ENCODE assay signal across 9 cellular contexts in genomic region chr6:31701666-31702420, GRCh38. TPM values are rescaled to one million over a fixed set of nuclear protein-coding genes. Genes with fewer than 3 reads are reported as not detected.
DNase-seq lines count a peak whose midpoint lies in the region; ATAC-seq and TF ChIP-seq lines count a peak whose summit lies in the region.
"Had no signal": no experiment of that assay in that cellular context is flagged by ENCODE, and none has a peak within 500 bp of the region (broad histone marks: within the 10 kb centered on the region; RNA-seq: fewer than 3 reads in every experiment).

No MANE protein-coding gene starts in this region.

- no peak for ATAC-seq in HG03469 (IDR thresholded peaks at IDR 0.05; ENCODE audit: unreplicated experiment)
- ATAC-seq in GM21737 (IDR thresholded peaks at IDR 0.05; ENCODE audit: unreplicated experiment) = no peak

- no peak for TF ChIP-seq CTCF in cardiac muscle cell (IDR thresholded peaks at IDR 0.05; ENCODE audit: low read depth, low read length)
- no peak for TF ChIP-seq CTCF in SU-DHL-6 (IDR thresholded peaks at IDR 0.05; ENCODE audit: insufficient read depth, low read length, poor library complexity, severe bottlenecking)
- TF ChIP-seq CTCF in foreskin fibroblast (IDR thresholded peaks at IDR 0.05; ENCODE audit: low read depth, low read length) = no peak

- no peak overlapping the region for H3K27ac ChIP-seq in cardiac muscle cell
- H3K27ac ChIP-seq in SU-DHL-6 (ENCODE audit: low read depth, low read length) = peak overlapping the region; percentile 75; the same call in 1 of the 2 replicates

- no peaks in the 10 kb centered on the region for H4K20me1 ChIP-seq in SU-DHL-6 (ENCODE audit: low read depth, low read length)

- H3K27me3 ChIP-seq in cardiac muscle cell = no peaks in the 10 kb centered on the region
- H3K27me3 ChIP-seq in SU-DHL-6 (ENCODE audit: low read length) = no peaks in the 10 kb centered on the region

- intact Hi-C loops in cardiac septum (cut with DNase I) = loop anchor here (2.0 kb wide), 1 partner anchor 27 kb away; the partner anchor contains the start of gene DDAH2

- H3K4me1 ChIP-seq in cardiac muscle cell (ENCODE audit: low read depth) = peaks cover 8% of the 10 kb centered on the region

- H3K9me3 ChIP-seq in cardiac muscle cell (ENCODE audit: low read depth) (no peaks in the 10 kb centered on the region), SU-DHL-6 (ENCODE audit: insufficient read depth, low read length) (no peaks in the 10 kb centered on the region)

- peak in 1 of 2 donors; percentile 32 for DNase-seq in cardiac muscle cell (ENCODE audit: low read depth in 1 of 2, low spot score in 1 of 2)
- DNase-seq in cardiac septum (ENCODE audit: low spot score) = no peak
- DNase-seq in foreskin fibroblast = peak in 1 of 2 donors; percentile 44
- DNase-seq in pons (ENCODE audit: low spot score) = peak; percentile 18
- no peak for DNase-seq in NCI-H187 treated with DMSO at 0.1 percent for 48 hours (lab: John Stamatoyannopoulos, UW)

- peaks cover 26% of the 10 kb centered on the region for H3K79me2 ChIP-seq in SU-DHL-6 (ENCODE audit: insufficient read depth, low read length)

- H3K36me3 ChIP-seq in cardiac muscle cell (peaks cover 5% of the 10 kb centered on the region), SU-DHL-6 (ENCODE audit: low read length) (0 out of 2 replicates have a peak, but pooled peaks cover 2% of the 10 kb centered on the region)

- peak overlapping the region; percentile 84 for H3K4me2 ChIP-seq in SU-DHL-6 (ENCODE audit: low read depth, low read length, poor library complexity, severe bottlenecking)

- H3K9ac ChIP-seq in SU-DHL-6 (ENCODE audit: low read length) = peak overlapping the region; percentile 80

- H2AFZ ChIP-seq in SU-DHL-6 (ENCODE audit: low read depth, low read length, severe bottlenecking) = peak overlapping the region; percentile 71

- H3K4me3 ChIP-seq in cardiac muscle cell (peak overlapping the region; percentile 88), SU-DHL-6 (ENCODE audit: insufficient read depth, low read length, poor library complexity, severe bottlenecking) (peak overlapping the region; percentile 82), foreskin fibroblast (ENCODE audit: low read depth in 1 of 2, low read length in 2 of 2) (peak overlapping the region; percentile 75 to 95)

- no peaks in the 10 kb centered on the region for H3K9me2 ChIP-seq in SU-DHL-6 (replicated peaks; ENCODE audit: insufficient read depth, low read length)

- H3F3A ChIP-seq in SU-DHL-6 (ENCODE audit: insufficient read depth) = peaks cover 13% of the 10 kb centered on the region

RNA-seq across cellular contexts. Expression of gene ABHD16A, which starts 1.3 kb away (rescaled TPM):
- 48.0 and 66.3 TPM in 2 replicates for total RNA-seq in cardiac muscle cell
- polyA plus RNA-seq in cardiac muscle cell = 61.5 and 65.1 TPM in 2 replicates
- total RNA-seq in cardiac septum = 26.9 TPM

RNA-seq across cellular contexts. Expression of gene LY6G6F, which starts 4.8 kb away (rescaled TPM):
- not detected in 2 replicates for total RNA-seq in cardiac muscle cell
- polyA plus RNA-seq in cardiac muscle cell = not detected in 2 replicates
- not detected for total RNA-seq in cardiac septum
- total RNA-seq: glomerular endothelial cell had no signal

RNA-seq across cellular contexts. Expression of gene LY6G6D, which starts 13.3 kb away (rescaled TPM):
- total RNA-seq in cardiac muscle cell (not detected in 2 replicates), cardiac septum (not detected)
- polyA plus RNA-seq in cardiac muscle cell = not detected in 2 replicates
- total RNA-seq: glomerular endothelial cell had no signal

RNA-seq across cellular contexts. Expression of gene LY6G6C, which starts 19.7 kb away (rescaled TPM):
- total RNA-seq in cardiac muscle cell (not detected in 2 replicates), cardiac septum (not detected)
- 0.24 TPM in 1 of 2 replicates, not detected in the other for polyA plus RNA-seq in cardiac muscle cell
- total RNA-seq: glomerular endothelial cell had no signal

RNA-seq across cellular contexts. Expression of gene LY6G5C, which starts 21.0 kb away (rescaled TPM):
- total RNA-seq in cardiac muscle cell (0.54 and 1.2 TPM in 2 replicates), cardiac septum (2.9 TPM)
- 5.0 and 9.0 TPM in 2 replicates for polyA plus RNA-seq in cardiac muscle cell
